In genomic region chr4:83217721-83218522, GRCh38 we compare ENCODE assay signal across 7 cellular contexts.
DNase-seq lines count a peak whose midpoint lies in the region; ATAC-seq and TF ChIP-seq lines count a peak whose summit lies in the region.

No MANE protein-coding gene starts in this region.

- BruUV-seq in OCI-LY7 (replicated peaks; lab: Mats Ljungman, UMichigan), result TSS peak; percentile 89

- ATAC-seq in HG02943 (IDR thresholded peaks at IDR 0.05; ENCODE audit: low read depth, unreplicated experiment) (peak; percentile 59), natural killer cell (peak; percentile 80 to 95 (median 93))

- peak overlapping the region; percentile 96 for H3K27ac Mint-ChIP-seq in activated naive CD4-positive, alpha-beta T cell treated with anti-CD3 and anti-CD28 coated beads, Interleukin-2, amount 10 ng/mL, durations not matched to agents 7 days and 5 days
- H3K27ac Mint-ChIP-seq in natural killer cell, result peak overlapping the region; percentile 83 to 96
- H3K27ac Mint-ChIP-seq in chondrocyte (ENCODE audit: unreplicated experiment), result no peak overlapping the region

- no peaks in the 10 kb centered on the region for H3K27me3 ChIP-seq in sigmoid colon

- POLR2A ChIA-PET in OCI-LY7 (lab: Charles Lee), result interaction anchor here (0.5 to 2.3 kb wide), 17 partner anchors 8 to 540 kb away, joined by 3 to 18 read pairs (median 4); no protein-coding TSS in a partner anchor

- H3K79me2 ChIP-seq in OCI-LY7 (ENCODE audit: insufficient read depth, low read depth, low read length), result no peaks in the 10 kb centered on the region

- in situ Hi-C loops in GM18951 (cut with MboI; ENCODE audit: low sequenced_read_pairs, unreplicated experiment), result loop anchor here (5.0 kb wide), 1 partner anchor 34 kb away; no protein-coding TSS in a partner anchor

- no peaks in the 10 kb centered on the region for H4K20me1 ChIP-seq in OCI-LY7 (ENCODE audit: insufficient read depth, low read length)

- TF ChIP-seq POLR2A in GM18951 (IDR thresholded peaks at IDR 0.05; ENCODE audit: extremely low read depth, insufficient read depth, insufficient read length) (peak; percentile 33), sigmoid colon (IDR thresholded peaks at IDR 0.05) (no peak)

- peak overlapping the region; percentile 79 for H3K4me2 ChIP-seq in OCI-LY7 (ENCODE audit: low read length)

- CTCF ChIA-PET in OCI-LY7 (lab: Charles Lee; ENCODE audit: unreplicated experiment), result interaction anchor here (0.9 to 1.2 kb wide), 3 partner anchors 10 to 20 kb away, joined by 3 to 4 read pairs (median 3); no protein-coding TSS in a partner anchor
- CTCF ChIA-PET in activated naive CD4-positive, alpha-beta T cell treated with anti-CD3 and anti-CD28 coated beads, Interleukin-2, amount 10 ng/mL, durations not matched to agents 7 days and 5 days (lab: Charles Lee), result interaction anchor here (0.8 to 2.6 kb wide), 10 partner anchors 14 to 123 kb away, joined by 3 to 25 read pairs (median 6); no protein-coding TSS in a partner anchor

- H3K36me3 ChIP-seq in OCI-LY7 (ENCODE audit: insufficient read depth, low read length) (peaks cover 17% of the 10 kb centered on the region), sigmoid colon (no peaks in the 10 kb centered on the region)

- H3K4me1 Mint-ChIP-seq in activated naive CD4-positive, alpha-beta T cell treated with anti-CD3 and anti-CD28 coated beads, Interleukin-2, amount 10 ng/mL, durations not matched to agents 7 days and 5 days, result peaks cover 89% of the 10 kb centered on the region
- H3K4me1 Mint-ChIP-seq in natural killer cell, result peaks cover 92 to 94% of the 10 kb centered on the region in 2 donors
- H3K4me1 Mint-ChIP-seq in chondrocyte (ENCODE audit: low read depth), result peaks cover 5% of the 10 kb centered on the region

- H3K9me3 ChIP-seq in OCI-LY7 (ENCODE audit: low read length) (peaks cover 33% of the 10 kb centered on the region), sigmoid colon (no peaks in the 10 kb centered on the region)

- no peak for TF ChIP-seq EP300 in sigmoid colon (IDR thresholded peaks at IDR 0.05)

- TF ChIP-seq CTCF in OCI-LY7 (conservative IDR thresholded peaks at IDR 0.05; ENCODE audit: low read length), result no peak
- no peak for TF ChIP-seq CTCF in natural killer cell (IDR thresholded peaks at IDR 0.05)
- TF ChIP-seq CTCF in chondrocyte (IDR thresholded peaks at IDR 0.05), result no peak
- no peak for TF ChIP-seq CTCF in sigmoid colon (IDR thresholded peaks at IDR 0.05)

- H3K4me1 ChIP-seq in OCI-LY7 (ENCODE audit: insufficient read depth, low read length, poor library complexity, severe bottlenecking) (peaks cover 81% of the 10 kb centered on the region), sigmoid colon (no peaks in the 10 kb centered on the region)

- peaks cover 42% of the 10 kb centered on the region for H3K36me3 Mint-ChIP-seq in activated naive CD4-positive, alpha-beta T cell treated with anti-CD3 and anti-CD28 coated beads, Interleukin-2, amount 10 ng/mL, durations not matched to agents 7 days and 5 days
- H3K36me3 Mint-ChIP-seq in natural killer cell (no peaks in the 10 kb centered on the region), chondrocyte (ENCODE audit: low read depth) (no peaks in the 10 kb centered on the region)

- H3K27ac ChIP-seq in OCI-LY7 (ENCODE audit: low read depth, low read length, poor library complexity, severe bottlenecking), result peak overlapping the region; percentile 86
- H3K27ac ChIP-seq in sigmoid colon, result peak overlapping the region in 1 of 4 donors; percentile 4

- peak overlapping the region; percentile 50; the same call in 1 of the 2 replicates for H2AFZ ChIP-seq in OCI-LY7 (ENCODE audit: low read length)

- no peaks in the 10 kb centered on the region for H3K27me3 Mint-ChIP-seq in activated naive CD4-positive, alpha-beta T cell treated with anti-CD3 and anti-CD28 coated beads, Interleukin-2, amount 10 ng/mL, durations not matched to agents 7 days and 5 days
- H3K27me3 Mint-ChIP-seq in natural killer cell (ENCODE audit: low read depth in 2 of 2) (no peaks in the 10 kb centered on the region), chondrocyte (ENCODE audit: low read depth) (no peaks in the 10 kb centered on the region)

- intact Hi-C loops in OCI-LY7 (cut with micrococcal nuclease; ENCODE audit: unreplicated experiment) (loop anchor here (1.0 kb wide), 2 partner anchors 106 to 183 kb away; partner anchors contain the start of gene COPS4), natural killer cell (cut with micrococcal nuclease) (loop anchor here (2.0 to 10.0 kb wide), 3 partner anchors 107 to 316 kb away; partner anchors contain the start of genes HELQ, MRPS18C and THAP9), sigmoid colon (cut with DNase I) (no loop called here)

- peak overlapping the region; percentile 71 for H3K4me3 Mint-ChIP-seq in activated naive CD4-positive, alpha-beta T cell treated with anti-CD3 and anti-CD28 coated beads, Interleukin-2, amount 10 ng/mL, durations not matched to agents 7 days and 5 days
- H3K4me3 Mint-ChIP-seq in natural killer cell, result peak overlapping the region; percentile 77
- H3K4me3 Mint-ChIP-seq in chondrocyte (ENCODE audit: unreplicated experiment), result no peak overlapping the region

- peak overlapping the region; percentile 43 for H3K4me3 ChIP-seq in OCI-LY7 (ENCODE audit: low read depth, low read length, poor library complexity, severe bottlenecking)
- H3K4me3 ChIP-seq in sigmoid colon, result no peak overlapping the region

- WGBS in sigmoid colon, 2 donors, result 46 to 60% methylated on average over 8 of the region's 8 CpGs

- H3K9me2 ChIP-seq in OCI-LY7 (ENCODE audit: insufficient read depth, low read length), result no peaks in the 10 kb centered on the region

- H3K9me3 Mint-ChIP-seq in activated naive CD4-positive, alpha-beta T cell treated with anti-CD3 and anti-CD28 coated beads, Interleukin-2, amount 10 ng/mL, durations not matched to agents 7 days and 5 days, result peaks cover 13% of the 10 kb centered on the region
- H3K9me3 Mint-ChIP-seq in natural killer cell, result peaks cover 0 to 4% of the 10 kb centered on the region in 2 donors
- no peaks in the 10 kb centered on the region for H3K9me3 Mint-ChIP-seq in chondrocyte (ENCODE audit: low read depth)

- DNase-seq in OCI-LY7 (ENCODE audit: low spot score) (peak; percentile 95), natural killer cell (peak; percentile 60), chondrocyte (ENCODE audit: low spot score) (no peak), sigmoid colon (no peak)
- DNase-seq in activated naive CD4-positive, alpha-beta T cell treated with anti-CD3 and anti-CD28 coated beads, Interleukin-2, amount 10 ng/mL, durations not matched to agents 7 days and 5 days, result peak; percentile 83

Comparison
In these comparisons a context has a peak if more than half of its experiments do, and no peak if none do; other contexts are left out.
1. DNase-seq: peak in OCI-LY7 (single experiment), activated naive CD4-positive, alpha-beta T cell treated with anti-CD3 and anti-CD28 coated beads, Interleukin-2, amount 10 ng/mL, durations not matched to agents 7 days and 5 days (single experiment) and natural killer cell (single experiment); none in chondrocyte (single experiment) and sigmoid colon (single experiment).